Comparison of ENCODE assay signal across 1 cellular context in genomic region chr11:67563354-67564114, GRCh38.
TF ChIP-seq lines count a peak whose summit lies in the region.

No MANE protein-coding gene starts in this region.

TF ChIP-seq in K562, 482 proteins besides CTCF, POLR2A, EP300 and RAD21 (continued from another document and continues in another):
- TF ChIP-seq ZFP1 (CRISPR knock-in tag; IDR thresholded peaks at IDR 0.05) (0 out of 2 replicates have a peak, but pooled peaks have one; percentile 67), TBL1XR1 (IDR thresholded peaks at IDR 0.05; ENCODE audit: low read length in 2 of 2) (peak in 1 of 2 experiments; percentile 83; a peak in 2 of 4 replicates), NELFE (IDR thresholded peaks at IDR 0.05; ENCODE audit: insufficient read depth, insufficient read length) (no peak), MCM3 (IDR thresholded peaks at IDR 0.05) (no peak), THRA (IDR thresholded peaks at IDR 0.05) (no peak), ZBTB33 (CRISPR knock-in tag; IDR thresholded peaks at IDR 0.05) (no peak), ZNF23 (CRISPR knock-in tag; IDR thresholded peaks at IDR 0.05) (0 out of 2 replicates have a peak, but pooled peaks have one; percentile 44), E2F6 (IDR thresholded peaks at IDR 0.05; ENCODE audit: borderline replicate concordance in 1 of 2, extremely low read depth in 1 of 2, insufficient read depth in 1 of 2, insufficient read length in 1 of 2, low read depth in 1 of 2, low read length in 1 of 2, poor library complexity in 1 of 2, severe bottlenecking in 1 of 2) (no peak), MTA2 (IDR thresholded peaks at IDR 0.05; ENCODE audit: low read depth) (no peak), ZBTB49 (CRISPR knock-in tag; IDR thresholded peaks at IDR 0.05; ENCODE audit: borderline replicate concordance) (no peak), NCOA6 (IDR thresholded peaks at IDR 0.05) (no peak), ZNF253 (CRISPR knock-in tag; conservative IDR thresholded peaks at IDR 0.05) (no peak), CAMTA2 (CRISPR knock-in tag; conservative IDR thresholded peaks at IDR 0.05) (no peak), BRCA1 (IDR thresholded peaks at IDR 0.05) (no peak), BRCA1 (CRISPR knock-in tag; IDR thresholded peaks at IDR 0.05) (no peak), ZNF584 (CRISPR knock-in tag; IDR thresholded peaks at IDR 0.05; ENCODE audit: low read depth) (peak; percentile 95), PBX2 (CRISPR knock-in tag; IDR thresholded peaks at IDR 0.05; ENCODE audit: low read depth) (no peak), PBX2 (tag; conservative IDR thresholded peaks at IDR 0.05; ENCODE audit: low read depth) (no peak; the same call in 1 of the 2 replicates), HBP1 (CRISPR knock-in tag; IDR thresholded peaks at IDR 0.05) (peak; percentile 71; the same call in 1 of the 2 replicates), BACH1 (tag; IDR thresholded peaks at IDR 0.05) (peak; percentile 80), RBM25 (IDR thresholded peaks at IDR 0.05; ENCODE audit: low read depth, low read length, severe bottlenecking) (no peak), EZH2 (IDR thresholded peaks at IDR 0.05; ENCODE audit: borderline replicate concordance, low read depth, low read length) (no peak), ZNF143 (CRISPR knock-in tag; IDR thresholded peaks at IDR 0.05) (no peak), PTBP1 (IDR thresholded peaks at IDR 0.05; ENCODE audit: low read depth, low read length) (no peak), ZNF354B (CRISPR knock-in tag; IDR thresholded peaks at IDR 0.05) (peak; percentile 83), E4F1 (CRISPR knock-in tag; IDR thresholded peaks at IDR 0.05; ENCODE audit: borderline replicate concordance) (peak; percentile 74; the same call in 1 of the 2 replicates), NUFIP1 (IDR thresholded peaks at IDR 0.05; ENCODE audit: partially characterized antibody) (no peak), HOMEZ (CRISPR knock-in tag; IDR thresholded peaks at IDR 0.05) (peak; percentile 90; the same call in 1 of the 2 replicates), BDP1 (IDR thresholded peaks at IDR 0.05; ENCODE audit: insufficient read depth, insufficient read length) (no peak), ZBTB9 (CRISPR knock-in tag; IDR thresholded peaks at IDR 0.05) (peak; percentile 96), ATF2 (CRISPR knock-in tag; IDR thresholded peaks at IDR 0.05) (no peak), BCOR (IDR thresholded peaks at IDR 0.05) (no peak), TFAP4 (CRISPR knock-in tag; IDR thresholded peaks at IDR 0.05; ENCODE audit: borderline replicate concordance) (no peak), ZNF561 (CRISPR knock-in tag; conservative IDR thresholded peaks at IDR 0.05) (peak; percentile 76; the same call in 1 of the 2 replicates), ID3 (CRISPR knock-in tag; IDR thresholded peaks at IDR 0.05) (peak; percentile 84), ID3 (tag; IDR thresholded peaks at IDR 0.05) (peak; percentile 99), BRF1 (IDR thresholded peaks at IDR 0.05; ENCODE audit: borderline replicate concordance, extremely low read depth, insufficient read length) (no peak), SREBF1 (IDR thresholded peaks at IDR 0.05; ENCODE audit: borderline replicate concordance, low read depth, low read length) (no peak), HEY1 (CRISPR knock-in tag; IDR thresholded peaks at IDR 0.05; ENCODE audit: borderline replicate concordance) (peak; percentile 91), ZBTB17 (CRISPR knock-in tag; IDR thresholded peaks at IDR 0.05) (peak; percentile 91), KHSRP (IDR thresholded peaks at IDR 0.05) (no peak), PHF8 (IDR thresholded peaks at IDR 0.05; ENCODE audit: borderline replicate concordance, low read length) (no peak), ZNF347 (CRISPR knock-in tag; IDR thresholded peaks at IDR 0.05; ENCODE audit: low read depth) (no peak), SREBF2 (CRISPR knock-in tag; IDR thresholded peaks at IDR 0.05) (no peak), ZNF165 (CRISPR knock-in tag; IDR thresholded peaks at IDR 0.05; ENCODE audit: borderline replicate concordance) (peak; percentile 90; the same call in 1 of the 2 replicates)
